Comparison of ENCODE assay signal across 18 cellular contexts in genomic region chr14:93538411-93538810, GRCh38.
DNase-seq lines count a peak whose midpoint lies in the region; ATAC-seq and TF ChIP-seq lines count a peak whose summit lies in the region.
"Had no signal": no experiment of that assay in that cellular context is flagged by ENCODE, and none has a peak within 500 bp of the region (broad histone marks: within the 10 kb centered on the region; RNA-seq: fewer than 3 reads in every experiment).

No MANE protein-coding gene starts in this region.

- 0 out of 3 replicates have a peak, but pooled peaks cover 6% of the 10 kb centered on the region for H3K4me1 Mint-ChIP-seq in GM23338
- H3K4me1 Mint-ChIP-seq: activated naive CD8-positive, alpha-beta T cell treated with anti-CD3 and anti-CD28 coated beads, Interleukin-2, amount 50 U/mL, for 24 hours had no signal

- no peak overlapping the region for H2AFZ ChIP-seq in GM23338
- H2AFZ ChIP-seq: hepatocyte had no signal

- no peak overlapping the region for H3K4me3 Mint-ChIP-seq in GM23338
- H3K4me3 Mint-ChIP-seq: activated naive CD8-positive, alpha-beta T cell treated with anti-CD3 and anti-CD28 coated beads, Interleukin-2, amount 50 U/mL, for 24 hours; stimulated activated naive CD8-positive, alpha-beta T cell treated with anti-CD3 and anti-CD28 coated beads, Interleukin-15, Interleukin-2, amounts not matched to agents 100 ng/mL and 50 ng/mL, for 24 hours had no signal

- intact Hi-C loops in dorsolateral prefrontal cortex (cut with DNase I): loop anchor here (5.0 to 10.0 kb wide), 3 partner anchors 204 to 334 kb away; partner anchors contain the start of genes BTBD7 (in 2 of the 2), GON7 (in 1 of the 2) and UBR7 (in 1 of the 2)

- no peaks in the 10 kb centered on the region for H3K79me2 ChIP-seq in GM23338 (replicated peaks; ENCODE audit: insufficient read depth)
- H3K79me2 ChIP-seq: hepatocyte had no signal

- no peaks in the 10 kb centered on the region for H3K9me3 Mint-ChIP-seq in GM23338
- H3K9me3 Mint-ChIP-seq: activated naive CD8-positive, alpha-beta T cell treated with anti-CD3 and anti-CD28 coated beads, Interleukin-2, amount 50 U/mL, for 24 hours; stimulated activated naive CD8-positive, alpha-beta T cell treated with anti-CD3 and anti-CD28 coated beads, Interleukin-15, Interleukin-2, amounts not matched to agents 100 ng/mL and 50 ng/mL, for 24 hours had no signal

- no peaks in the 10 kb centered on the region for H3K27me3 Mint-ChIP-seq in GM23338 (ENCODE audit: insufficient read depth, low read depth, poor library complexity)
- H3K27me3 Mint-ChIP-seq: activated naive CD8-positive, alpha-beta T cell treated with anti-CD3 and anti-CD28 coated beads, Interleukin-2, amount 50 U/mL, for 24 hours had no signal

- DNase-seq in COR-L47 (lab: John Stamatoyannopoulos, UW): peak; percentile 2
- DNase-seq in GM23338 (ENCODE audit: low spot score): peak; percentile 79
- peak; percentile 18 for DNase-seq in RPMI7951 (ENCODE audit: low read depth)
- peak; percentile 28 for DNase-seq in fibroblast of mammary gland (ENCODE audit: low read depth)
- DNase-seq in dorsolateral prefrontal cortex: no peak
- no peak for DNase-seq in NCI-H510A (lab: John Stamatoyannopoulos, UW)
- DNase-seq: activated CD4-positive, alpha-beta T cell treated with anti-CD3 and anti-CD28 coated beads for 1 hour; activated naive CD8-positive, alpha-beta T cell treated with anti-CD3 and anti-CD28 coated beads, Interleukin-2, amount 50 U/mL, for 24 hours; C1 segment of cervical spinal cord; GOT3; SW 1271 had no signal

- no peak overlapping the region for H3K27ac Mint-ChIP-seq in GM23338
- H3K27ac Mint-ChIP-seq: activated naive CD8-positive, alpha-beta T cell treated with anti-CD3 and anti-CD28 coated beads, Interleukin-2, amount 50 U/mL, for 24 hours; stimulated activated naive CD8-positive, alpha-beta T cell treated with anti-CD3 and anti-CD28 coated beads, Interleukin-15, Interleukin-2, amounts not matched to agents 100 ng/mL and 50 ng/mL, for 24 hours had no signal

- peaks cover 6% of the 10 kb centered on the region; the same call in 2 of the 3 replicates for H3K36me3 Mint-ChIP-seq in GM23338 (ENCODE audit: low read depth)

- no peaks in the 10 kb centered on the region for H3F3A ChIP-seq in GM23338 (replicated peaks; ENCODE audit: low read depth)

- no peak overlapping the region for H3K4me2 ChIP-seq in GM23338
- H3K4me2 ChIP-seq: hepatocyte had no signal

- no peaks in the 10 kb centered on the region for H3K4me1 ChIP-seq in GM23338 (ENCODE audit: insufficient read depth)

- H3K27ac ChIP-seq in GM23338 (ENCODE audit: low read depth): no peak overlapping the region
- no peak overlapping the region for H3K27ac ChIP-seq in dorsolateral prefrontal cortex
- H3K27ac ChIP-seq: hepatocyte, neutrophil, skin epidermis had no signal

- H3K27me3 ChIP-seq in GM23338 (ENCODE audit: insufficient read depth) (no peaks in the 10 kb centered on the region), dorsolateral prefrontal cortex (no peaks in the 10 kb centered on the region)
- H3K27me3 ChIP-seq: hepatocyte had no signal

- H4K20me1 ChIP-seq in GM23338 (replicated peaks; ENCODE audit: insufficient read depth): no peaks in the 10 kb centered on the region

- TF ChIP-seq CTCF in GM23338 (conservative IDR thresholded peaks at IDR 0.05; ENCODE audit: low read depth in 2 of 2) (no peak), fibroblast of mammary gland (conservative IDR thresholded peaks at IDR 0.05; ENCODE audit: control insufficient read depth, insufficient read depth, low read depth, low read length) (no peak), dorsolateral prefrontal cortex (IDR thresholded peaks at IDR 0.05 in 54 of 56, conservative IDR thresholded peaks at IDR 0.05 in 2 of 56; ENCODE audit: low read depth in 1 of 56, partially characterized antibody in 56 of 56) (no peak)

- no peaks in the 10 kb centered on the region for H3K9me2 ChIP-seq in GM23338 (ENCODE audit: insufficient read depth)

- no peak overlapping the region for H3K4me3 ChIP-seq in GM23338
- no peak overlapping the region for H3K4me3 ChIP-seq in fibroblast of mammary gland (ENCODE audit: control insufficient read depth, low read depth, low read length)
- H3K4me3 ChIP-seq in dorsolateral prefrontal cortex: no peak overlapping the region
- H3K4me3 ChIP-seq: hepatocyte, lung, skin epidermis had no signal

- peak; percentile 83 for ATAC-seq in GM23338
- ATAC-seq in GM19455 (IDR thresholded peaks at IDR 0.05; ENCODE audit: unreplicated experiment): no peak
- no peak for ATAC-seq in HG02588 (IDR thresholded peaks at IDR 0.05; ENCODE audit: unreplicated experiment)
- ATAC-seq: activated naive CD8-positive, alpha-beta T cell treated with anti-CD3 and anti-CD28 coated beads, Interleukin-2, amount 50 U/mL, for 24 hours had no signal

- no peaks in the 10 kb centered on the region for H3K36me3 ChIP-seq in GM23338 (ENCODE audit: insufficient read depth)
- H3K36me3 ChIP-seq: neutrophil had no signal

TF ChIP-seq in GM23338, 12 proteins besides CTCF, POLR2A, EP300 and RAD21 (continues in another document):
- TF ChIP-seq ZNF462 (CRISPR knock-in tag; IDR thresholded peaks at IDR 0.05): no peak
- no peak for TF ChIP-seq ZNF114 (CRISPR knock-in tag; IDR thresholded peaks at IDR 0.05)
- no peak for TF ChIP-seq POLR2AphosphoS5 (IDR thresholded peaks at IDR 0.05; ENCODE audit: low read depth)
- no peak for TF ChIP-seq JUNB (IDR thresholded peaks at IDR 0.05; ENCODE audit: unreplicated experiment)
- TF ChIP-seq ETS1 (IDR thresholded peaks at IDR 0.05): no peak
- no peak for TF ChIP-seq EZH2phosphoT487 (IDR thresholded peaks at IDR 0.05; ENCODE audit: unreplicated experiment)
- no peak for TF ChIP-seq NANOG (IDR thresholded peaks at IDR 0.05; ENCODE audit: borderline replicate concordance)
- no peak for TF ChIP-seq CREB1 (CRISPR knock-in tag; IDR thresholded peaks at IDR 0.05; ENCODE audit: low read depth)

Comparison
In these comparisons a context has a peak if more than half of its experiments do, and no peak if none do; other contexts are left out.
1. DNase-seq: peak in COR-L47 (single experiment), GM23338 (single experiment), RPMI7951 (single experiment) and fibroblast of mammary gland (single experiment); none in dorsolateral prefrontal cortex (0 of 10) and NCI-H510A (single experiment).